ENCODE assay signal across 1 cellular context in the genomic region with DNA sequence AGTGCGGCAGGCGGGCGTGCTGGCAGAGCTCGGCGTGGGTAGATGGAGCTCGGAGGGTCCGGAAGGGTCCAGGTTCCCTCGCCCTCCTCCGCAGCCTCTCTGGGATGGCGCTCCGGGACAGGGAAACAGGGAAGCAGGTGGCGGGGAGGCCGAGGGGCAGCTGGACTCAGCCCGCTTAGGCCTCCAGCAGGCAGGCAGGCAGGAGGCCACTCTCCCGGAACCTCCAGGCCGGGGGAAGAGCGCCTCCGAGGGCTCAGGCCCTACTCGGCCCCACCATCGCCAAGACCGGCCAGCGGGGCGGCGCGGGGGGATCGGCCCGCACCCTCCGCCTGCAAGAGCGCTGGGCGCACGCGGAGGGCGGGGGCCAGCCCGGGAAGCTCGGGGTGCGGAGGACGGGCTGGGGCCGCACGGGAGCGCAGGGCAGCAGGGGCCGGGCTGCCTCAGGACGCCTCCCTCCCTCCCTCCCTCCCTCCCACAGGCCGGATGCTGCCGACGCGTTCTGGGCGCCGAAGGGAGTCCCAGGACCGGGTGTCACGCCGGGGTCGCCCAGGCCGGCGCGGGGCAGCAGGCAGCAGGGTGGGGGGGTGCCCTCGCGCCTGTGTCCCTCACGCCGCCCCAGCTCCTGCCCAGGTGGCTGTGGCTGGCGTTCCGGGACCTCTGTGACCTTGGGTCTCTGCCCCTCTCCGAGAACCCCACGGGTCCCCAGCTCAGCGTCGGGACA.
TF ChIP-seq lines count a peak whose summit lies in the region.

No MANE protein-coding gene starts in this region.

TF ChIP-seq in HCT116, 20 proteins besides CTCF, POLR2A, EP300 and RAD21 (continued from another document):
- TF ChIP-seq, protein P1, sequence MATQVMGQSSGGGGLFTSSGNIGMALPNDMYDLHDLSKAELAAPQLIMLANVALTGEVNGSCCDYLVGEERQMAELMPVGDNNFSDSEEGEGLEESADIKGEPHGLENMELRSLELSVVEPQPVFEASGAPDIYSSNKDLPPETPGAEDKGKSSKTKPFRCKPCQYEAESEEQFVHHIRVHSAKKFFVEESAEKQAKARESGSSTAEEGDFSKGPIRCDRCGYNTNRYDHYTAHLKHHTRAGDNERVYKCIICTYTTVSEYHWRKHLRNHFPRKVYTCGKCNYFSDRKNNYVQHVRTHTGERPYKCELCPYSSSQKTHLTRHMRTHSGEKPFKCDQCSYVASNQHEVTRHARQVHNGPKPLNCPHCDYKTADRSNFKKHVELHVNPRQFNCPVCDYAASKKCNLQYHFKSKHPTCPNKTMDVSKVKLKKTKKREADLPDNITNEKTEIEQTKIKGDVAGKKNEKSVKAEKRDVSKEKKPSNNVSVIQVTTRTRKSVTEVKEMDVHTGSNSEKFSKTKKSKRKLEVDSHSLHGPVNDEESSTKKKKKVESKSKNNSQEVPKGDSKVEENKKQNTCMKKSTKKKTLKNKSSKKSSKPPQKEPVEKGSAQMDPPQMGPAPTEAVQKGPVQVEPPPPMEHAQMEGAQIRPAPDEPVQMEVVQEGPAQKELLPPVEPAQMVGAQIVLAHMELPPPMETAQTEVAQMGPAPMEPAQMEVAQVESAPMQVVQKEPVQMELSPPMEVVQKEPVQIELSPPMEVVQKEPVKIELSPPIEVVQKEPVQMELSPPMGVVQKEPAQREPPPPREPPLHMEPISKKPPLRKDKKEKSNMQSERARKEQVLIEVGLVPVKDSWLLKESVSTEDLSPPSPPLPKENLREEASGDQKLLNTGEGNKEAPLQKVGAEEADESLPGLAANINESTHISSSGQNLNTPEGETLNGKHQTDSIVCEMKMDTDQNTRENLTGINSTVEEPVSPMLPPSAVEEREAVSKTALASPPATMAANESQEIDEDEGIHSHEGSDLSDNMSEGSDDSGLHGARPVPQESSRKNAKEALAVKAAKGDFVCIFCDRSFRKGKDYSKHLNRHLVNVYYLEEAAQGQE (IDR thresholded peaks at IDR 0.05; ENCODE audit: low read depth) = no peak
- TF ChIP-seq SRF (IDR thresholded peaks at IDR 0.05; ENCODE audit: low read depth) = no peak
- peak; percentile 30; the same call in 1 of the 2 replicates for TF ChIP-seq POLR2AphosphoS5 (IDR thresholded peaks at IDR 0.05; ENCODE audit: low read depth, low read length)
TF ChIP-seq in HCT116: peak in this region for 2.
